In the genomic region with DNA sequence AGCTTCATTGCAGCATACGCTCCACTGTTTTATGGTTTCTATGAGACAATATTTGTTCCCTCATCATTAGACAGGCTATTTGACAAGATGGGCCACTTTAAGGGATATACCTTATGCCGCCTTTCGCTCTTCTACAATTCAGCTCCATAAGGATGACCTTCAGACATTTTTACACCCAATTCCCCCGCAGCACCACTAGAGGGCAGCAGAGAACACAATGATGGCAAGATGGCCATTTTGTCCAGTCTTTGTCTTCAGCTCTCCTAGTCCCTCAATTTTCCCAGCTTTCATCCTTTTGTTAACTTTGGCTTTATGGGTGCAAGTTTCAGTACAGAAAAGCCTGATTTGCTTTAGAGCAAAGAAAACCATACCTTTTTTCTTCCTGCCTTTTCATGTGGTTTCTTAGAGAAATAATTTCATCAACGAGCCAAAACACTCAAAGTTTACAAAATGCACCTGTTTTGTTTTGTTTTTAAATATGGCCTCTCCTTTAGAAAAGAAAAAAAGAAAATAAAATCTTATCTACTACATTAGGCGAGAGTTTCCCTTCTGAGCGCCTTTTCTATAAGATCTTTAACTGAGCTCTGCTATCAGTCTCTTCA, we compare ENCODE assay signal across 8 cellular contexts.
DNase-seq lines count a peak whose midpoint lies in the region; ATAC-seq lines count a peak whose summit lies in the region.

No MANE protein-coding gene starts in this region.

- peak; percentile 51 for ATAC-seq in HG02981 (IDR thresholded peaks at IDR 0.05; ENCODE audit: unreplicated experiment)
- no peak for ATAC-seq in GM19455 (IDR thresholded peaks at IDR 0.05; ENCODE audit: unreplicated experiment)

- no peak overlapping the region for H3K27ac Mint-ChIP-seq in activated CD4-positive, alpha-beta T cell treated with anti-CD3 and anti-CD28 coated beads, Interleukin-2, amount 10 ng/mL, durations not matched to agents 7 days and 5 days

- CTCF ChIA-PET in activated CD4-positive, alpha-beta T cell treated with anti-CD3 and anti-CD28 coated beads, Interleukin-2, amount 10 ng/mL, durations not matched to agents 7 days and 5 days (lab: Charles Lee): interaction anchor here (1.0 kb wide), 1 partner anchor 60 kb away, joined by 5 read pairs; no protein-coding TSS in a partner anchor

- H3K9me3 Mint-ChIP-seq in activated CD4-positive, alpha-beta T cell treated with anti-CD3 and anti-CD28 coated beads, Interleukin-2, amount 10 ng/mL, durations not matched to agents 7 days and 5 days: no peaks in the 10 kb centered on the region

- no peaks in the 10 kb centered on the region for H3K27me3 Mint-ChIP-seq in activated CD4-positive, alpha-beta T cell treated with anti-CD3 and anti-CD28 coated beads, Interleukin-2, amount 10 ng/mL, durations not matched to agents 7 days and 5 days

- no peak overlapping the region for H3K4me3 Mint-ChIP-seq in activated CD4-positive, alpha-beta T cell treated with anti-CD3 and anti-CD28 coated beads, Interleukin-2, amount 10 ng/mL, durations not matched to agents 7 days and 5 days

- H3K4me1 Mint-ChIP-seq in activated CD4-positive, alpha-beta T cell treated with anti-CD3 and anti-CD28 coated beads, Interleukin-2, amount 10 ng/mL, durations not matched to agents 7 days and 5 days: no peaks in the 10 kb centered on the region

- peak; percentile 63 for DNase-seq in DMS53 treated with DMSO at 0.1 percent for 48 hours (lab: John Stamatoyannopoulos, UW; ENCODE audit: unreplicated experiment)
- DNase-seq in NCI-H446 treated with DMSO at 0.1 percent for 48 hours (lab: John Stamatoyannopoulos, UW): peak; percentile 24
- peak; percentile 59 for DNase-seq in activated CD4-positive, alpha-beta T cell treated with anti-CD3 and anti-CD28 coated beads, Interleukin-2, amount 10 ng/mL, durations not matched to agents 7 days and 5 days
- DNase-seq in effector CD8-positive, alpha-beta T cell (lab: John Stamatoyannopoulos, UW): peak; percentile 31
- DNase-seq in midbrain (lab: John Stamatoyannopoulos, UW): peak; percentile 85
- DNase-seq in stimulated activated CD8-positive, alpha-beta memory T cell treated with anti-CD3 and anti-CD28 coated beads, Interleukin-4, amount 100 ng/mL, for 48 hours: peak; percentile 66

- no peaks in the 10 kb centered on the region for H3K36me3 Mint-ChIP-seq in activated CD4-positive, alpha-beta T cell treated with anti-CD3 and anti-CD28 coated beads, Interleukin-2, amount 10 ng/mL, durations not matched to agents 7 days and 5 days (ENCODE audit: low read depth)

- POLR2A ChIA-PET in activated CD4-positive, alpha-beta T cell treated with anti-CD3 and anti-CD28 coated beads, Interleukin-2, amount 10 ng/mL, durations not matched to agents 7 days and 5 days (lab: Charles Lee): no interaction called here

Comparison
In these comparisons a context has a peak if more than half of its experiments do, and no peak if none do; other contexts are left out.
1. DNase-seq: peak in every context shown above with its lines; median percentile 85 in midbrain; 66 in stimulated activated CD8-positive, alpha-beta memory T cell treated with anti-CD3 and anti-CD28 coated beads, Interleukin-4, amount 100 ng/mL, for 48 hours; 63 in DMS53 treated with DMSO at 0.1 percent for 48 hours; 59 in activated CD4-positive, alpha-beta T cell treated with anti-CD3 and anti-CD28 coated beads, Interleukin-2, amount 10 ng/mL, durations not matched to agents 7 days and 5 days; 31 in effector CD8-positive, alpha-beta T cell; 24 in NCI-H446 treated with DMSO at 0.1 percent for 48 hours.